ENCODE assay signal across 1 cellular context in genomic region chr4:88283661-88284377, GRCh38.
TF ChIP-seq lines count a peak whose summit lies in the region.

No MANE protein-coding gene starts in this region.

TF ChIP-seq in HepG2, 621 proteins besides CTCF, POLR2A, EP300 and RAD21 (continued from another document and continues in another):
- TF ChIP-seq MLXIP (CRISPR knock-in tag; IDR thresholded peaks at IDR 0.05; ENCODE audit: borderline replicate concordance): no peak
- 0 out of 2 replicates have a peak, but pooled peaks have one; percentile 14 for TF ChIP-seq ZNF143 (CRISPR knock-in tag; IDR thresholded peaks at IDR 0.05)
- TF ChIP-seq ZNF782 (CRISPR knock-in tag; IDR thresholded peaks at IDR 0.05; ENCODE audit: borderline replicate concordance): peak; percentile 75; the same call in 1 of the 2 replicates
- no peak for TF ChIP-seq ZNF484 (CRISPR knock-in tag; IDR thresholded peaks at IDR 0.05; ENCODE audit: borderline replicate concordance, low read depth)
- TF ChIP-seq ZNF10 (CRISPR knock-in tag; IDR thresholded peaks at IDR 0.05; ENCODE audit: borderline replicate concordance, low read depth): no peak
- peak; percentile 57; the same call in 1 of the 2 replicates for TF ChIP-seq TBX2 (CRISPR knock-in tag; IDR thresholded peaks at IDR 0.05; ENCODE audit: borderline replicate concordance)
- TF ChIP-seq, protein P1, sequence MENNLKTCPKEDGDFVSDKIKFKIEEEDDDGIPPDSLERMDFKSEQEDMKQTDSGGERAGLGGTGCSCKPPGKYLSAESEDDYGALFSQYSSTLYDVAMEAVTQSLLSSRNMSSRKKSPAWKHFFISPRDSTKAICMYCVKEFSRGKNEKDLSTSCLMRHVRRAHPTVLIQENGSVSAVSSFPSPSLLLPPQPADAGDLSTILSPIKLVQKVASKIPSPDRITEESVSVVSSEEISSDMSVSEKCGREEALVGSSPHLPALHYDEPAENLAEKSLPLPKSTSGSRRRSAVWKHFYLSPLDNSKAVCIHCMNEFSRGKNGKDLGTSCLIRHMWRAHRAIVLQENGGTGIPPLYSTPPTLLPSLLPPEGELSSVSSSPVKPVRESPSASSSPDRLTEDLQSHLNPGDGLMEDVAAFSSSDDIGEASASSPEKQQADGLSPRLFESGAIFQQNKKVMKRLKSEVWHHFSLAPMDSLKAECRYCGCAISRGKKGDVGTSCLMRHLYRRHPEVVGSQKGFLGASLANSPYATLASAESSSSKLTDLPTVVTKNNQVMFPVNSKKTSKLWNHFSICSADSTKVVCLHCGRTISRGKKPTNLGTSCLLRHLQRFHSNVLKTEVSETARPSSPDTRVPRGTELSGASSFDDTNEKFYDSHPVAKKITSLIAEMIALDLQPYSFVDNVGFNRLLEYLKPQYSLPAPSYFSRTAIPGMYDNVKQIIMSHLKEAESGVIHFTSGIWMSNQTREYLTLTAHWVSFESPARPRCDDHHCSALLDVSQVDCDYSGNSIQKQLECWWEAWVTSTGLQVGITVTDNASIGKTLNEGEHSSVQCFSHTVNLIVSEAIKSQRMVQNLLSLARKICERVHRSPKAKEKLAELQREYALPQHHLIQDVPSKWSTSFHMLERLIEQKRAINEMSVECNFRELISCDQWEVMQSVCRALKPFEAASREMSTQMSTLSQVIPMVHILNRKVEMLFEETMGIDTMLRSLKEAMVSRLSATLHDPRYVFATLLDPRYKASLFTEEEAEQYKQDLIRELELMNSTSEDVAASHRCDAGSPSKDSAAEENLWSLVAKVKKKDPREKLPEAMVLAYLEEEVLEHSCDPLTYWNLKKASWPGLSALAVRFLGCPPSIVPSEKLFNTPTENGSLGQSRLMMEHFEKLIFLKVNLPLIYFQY (CRISPR knock-in tag; IDR thresholded peaks at IDR 0.05; ENCODE audit: borderline replicate concordance): no peak
- TF ChIP-seq MAX (IDR thresholded peaks at IDR 0.05): peak; percentile 69; the same call in 1 of the 2 replicates
- TF ChIP-seq MTF2 (CRISPR knock-in tag; IDR thresholded peaks at IDR 0.05; ENCODE audit: borderline replicate concordance): 0 out of 2 replicates have a peak, but pooled peaks have one; percentile 78
- TF ChIP-seq, protein P2, sequence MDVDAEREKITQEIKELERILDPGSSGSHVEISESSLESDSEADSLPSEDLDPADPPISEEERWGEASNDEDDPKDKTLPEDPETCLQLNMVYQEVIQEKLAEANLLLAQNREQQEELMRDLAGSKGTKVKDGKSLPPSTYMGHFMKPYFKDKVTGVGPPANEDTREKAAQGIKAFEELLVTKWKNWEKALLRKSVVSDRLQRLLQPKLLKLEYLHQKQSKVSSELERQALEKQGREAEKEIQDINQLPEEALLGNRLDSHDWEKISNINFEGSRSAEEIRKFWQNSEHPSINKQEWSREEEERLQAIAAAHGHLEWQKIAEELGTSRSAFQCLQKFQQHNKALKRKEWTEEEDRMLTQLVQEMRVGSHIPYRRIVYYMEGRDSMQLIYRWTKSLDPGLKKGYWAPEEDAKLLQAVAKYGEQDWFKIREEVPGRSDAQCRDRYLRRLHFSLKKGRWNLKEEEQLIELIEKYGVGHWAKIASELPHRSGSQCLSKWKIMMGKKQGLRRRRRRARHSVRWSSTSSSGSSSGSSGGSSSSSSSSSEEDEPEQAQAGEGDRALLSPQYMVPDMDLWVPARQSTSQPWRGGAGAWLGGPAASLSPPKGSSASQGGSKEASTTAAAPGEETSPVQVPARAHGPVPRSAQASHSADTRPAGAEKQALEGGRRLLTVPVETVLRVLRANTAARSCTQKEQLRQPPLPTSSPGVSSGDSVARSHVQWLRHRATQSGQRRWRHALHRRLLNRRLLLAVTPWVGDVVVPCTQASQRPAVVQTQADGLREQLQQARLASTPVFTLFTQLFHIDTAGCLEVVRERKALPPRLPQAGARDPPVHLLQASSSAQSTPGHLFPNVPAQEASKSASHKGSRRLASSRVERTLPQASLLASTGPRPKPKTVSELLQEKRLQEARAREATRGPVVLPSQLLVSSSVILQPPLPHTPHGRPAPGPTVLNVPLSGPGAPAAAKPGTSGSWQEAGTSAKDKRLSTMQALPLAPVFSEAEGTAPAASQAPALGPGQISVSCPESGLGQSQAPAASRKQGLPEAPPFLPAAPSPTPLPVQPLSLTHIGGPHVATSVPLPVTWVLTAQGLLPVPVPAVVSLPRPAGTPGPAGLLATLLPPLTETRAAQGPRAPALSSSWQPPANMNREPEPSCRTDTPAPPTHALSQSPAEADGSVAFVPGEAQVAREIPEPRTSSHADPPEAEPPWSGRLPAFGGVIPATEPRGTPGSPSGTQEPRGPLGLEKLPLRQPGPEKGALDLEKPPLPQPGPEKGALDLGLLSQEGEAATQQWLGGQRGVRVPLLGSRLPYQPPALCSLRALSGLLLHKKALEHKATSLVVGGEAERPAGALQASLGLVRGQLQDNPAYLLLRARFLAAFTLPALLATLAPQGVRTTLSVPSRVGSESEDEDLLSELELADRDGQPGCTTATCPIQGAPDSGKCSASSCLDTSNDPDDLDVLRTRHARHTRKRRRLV (CRISPR knock-in tag; IDR thresholded peaks at IDR 0.05): 0 out of 2 replicates have a peak, but pooled peaks have one; percentile 55
- TF ChIP-seq RNF219 (CRISPR knock-in tag; IDR thresholded peaks at IDR 0.05): 0 out of 2 replicates have a peak, but pooled peaks have one; percentile 25
- TF ChIP-seq, protein P3, sequence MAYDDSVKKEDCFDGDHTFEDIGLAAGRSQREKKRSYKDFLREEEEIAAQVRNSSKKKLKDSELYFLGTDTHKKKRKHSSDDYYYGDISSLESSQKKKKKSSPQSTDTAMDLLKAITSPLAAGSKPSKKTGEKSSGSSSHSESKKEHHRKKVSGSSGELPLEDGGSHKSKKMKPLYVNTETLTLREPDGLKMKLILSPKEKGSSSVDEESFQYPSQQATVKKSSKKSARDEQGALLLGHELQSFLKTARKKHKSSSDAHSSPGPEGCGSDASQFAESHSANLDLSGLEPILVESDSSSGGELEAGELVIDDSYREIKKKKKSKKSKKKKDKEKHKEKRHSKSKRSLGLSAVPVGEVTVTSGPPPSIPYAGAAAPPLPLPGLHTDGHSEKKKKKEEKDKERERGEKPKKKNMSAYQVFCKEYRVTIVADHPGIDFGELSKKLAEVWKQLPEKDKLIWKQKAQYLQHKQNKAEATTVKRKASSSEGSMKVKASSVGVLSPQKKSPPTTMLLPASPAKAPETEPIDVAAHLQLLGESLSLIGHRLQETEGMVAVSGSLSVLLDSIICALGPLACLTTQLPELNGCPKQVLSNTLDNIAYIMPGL (CRISPR knock-in tag; IDR thresholded peaks at IDR 0.05; ENCODE audit: borderline replicate concordance in 1 of 2, low read depth in 1 of 2): peak; percentile 4 to 43; a peak in 2 of 4 replicates
- TF ChIP-seq, protein P4, sequence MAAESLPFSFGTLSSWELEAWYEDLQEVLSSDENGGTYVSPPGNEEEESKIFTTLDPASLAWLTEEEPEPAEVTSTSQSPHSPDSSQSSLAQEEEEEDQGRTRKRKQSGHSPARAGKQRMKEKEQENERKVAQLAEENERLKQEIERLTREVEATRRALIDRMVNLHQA (CRISPR knock-in tag; IDR thresholded peaks at IDR 0.05): no peak
- peak; percentile 28; the same call in 1 of the 2 replicates for TF ChIP-seq ZNF563 (CRISPR knock-in tag; IDR thresholded peaks at IDR 0.05)
- TF ChIP-seq NFIB (CRISPR knock-in tag; IDR thresholded peaks at IDR 0.05; ENCODE audit: borderline replicate concordance): no peak
- peak; percentile 88; the same call in 1 of the 2 replicates for TF ChIP-seq CHCHD3 (CRISPR knock-in tag; IDR thresholded peaks at IDR 0.05)
- peak; percentile 53; the same call in 1 of the 2 replicates for TF ChIP-seq RBFOX2 (IDR thresholded peaks at IDR 0.05; ENCODE audit: low read depth, low read length)
- peak; percentile 10; the same call in 1 of the 3 replicates for TF ChIP-seq MXI1 (IDR thresholded peaks at IDR 0.05; ENCODE audit: borderline replicate concordance, low read depth, low read length)
- 0 out of 2 replicates have a peak, but pooled peaks have one; percentile 26 for TF ChIP-seq ZNF713 (CRISPR knock-in tag; IDR thresholded peaks at IDR 0.05)
- TF ChIP-seq ARNTL (CRISPR knock-in tag; IDR thresholded peaks at IDR 0.05): peak; percentile 46; the same call in 1 of the 2 replicates
- 0 out of 2 replicates have a peak, but pooled peaks have one; percentile 47 for TF ChIP-seq NR1H2 (CRISPR knock-in tag; IDR thresholded peaks at IDR 0.05; ENCODE audit: borderline replicate concordance, low read depth)
- no peak for TF ChIP-seq ZNF318 (CRISPR knock-in tag; IDR thresholded peaks at IDR 0.05)
- TF ChIP-seq HOXA3 (CRISPR knock-in tag; IDR thresholded peaks at IDR 0.05): peak; percentile 35; the same call in 1 of the 2 replicates
